ENCODE assay signal across 23 cellular contexts in the genomic region with DNA sequence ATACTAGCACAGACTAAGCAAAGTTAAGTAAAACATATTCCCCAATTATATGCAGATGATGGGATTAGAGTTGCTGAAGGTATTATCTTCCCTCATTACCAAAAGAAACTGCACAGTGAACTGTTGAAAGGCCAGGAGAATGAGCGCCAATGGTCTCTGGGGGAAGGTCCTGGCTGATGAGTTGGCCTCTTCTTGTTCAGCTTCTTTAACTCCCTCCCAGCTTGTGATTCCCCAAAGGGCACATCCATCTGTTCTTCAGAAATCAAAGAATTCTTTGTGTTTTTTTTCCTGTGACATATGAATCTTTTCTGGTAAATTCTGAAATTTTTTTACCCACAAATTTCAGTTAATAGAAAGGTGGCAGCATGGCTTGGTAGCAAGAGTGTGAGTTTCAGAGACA.
"Had no signal": no experiment of that assay in that cellular context is flagged by ENCODE, and none has a peak within 500 bp of the region (broad histone marks: within the 10 kb centered on the region; RNA-seq: fewer than 3 reads in every experiment).

No MANE protein-coding gene starts in this region.

- H3K27me3 Mint-ChIP-seq: activated B cell treated with CpG ODN at 0.5 μM for 24 hours; activated CD4-positive, alpha-beta memory T cell treated with anti-CD3 and anti-CD28 coated beads for 36 hours; activated CD4-positive, alpha-beta T cell treated with anti-CD3 and anti-CD28 coated beads, Interleukin-2, amount 10 ng/mL, durations not matched to agents 24 days and 14 days; activated naive CD8-positive, alpha-beta T cell treated with anti-CD3 and anti-CD28 coated beads, Interleukin-2, amount 50 U/mL, for 24 hours; brain; T-helper 17 cell had no signal

- H3K4me3 Mint-ChIP-seq: activated B cell treated with CpG ODN at 0.5 μM for 24 hours; activated CD4-positive, alpha-beta memory T cell treated with anti-CD3 and anti-CD28 coated beads for 36 hours; activated CD4-positive, alpha-beta T cell treated with anti-CD3 and anti-CD28 coated beads, Interleukin-2, amount 10 ng/mL, durations not matched to agents 24 days and 14 days; activated naive CD8-positive, alpha-beta T cell treated with anti-CD3 and anti-CD28 coated beads, Interleukin-2, amount 50 U/mL, for 24 hours; activated T-cell treated with anti-CD3 and anti-CD28 coated beads, Interleukin-2, amount 50 U/mL, for 4 hours; brain; T-helper 17 cell had no signal

- ATAC-seq: activated naive CD4-positive, alpha-beta T cell treated with anti-CD3 and anti-CD28 coated beads, Interleukin-2, amount 50 U/mL, for 72 hours; activated naive CD8-positive, alpha-beta T cell treated with anti-CD3 and anti-CD28 coated beads, Interleukin-2, amount 50 U/mL, for 24 hours; activated T-cell treated with anti-CD3 and anti-CD28 coated beads, Interleukin-2, amount 50 U/mL, for 4 hours; HepG2; PC-3; T-helper 17 cell had no signal

- H3K36me3 Mint-ChIP-seq: activated CD4-positive, alpha-beta memory T cell treated with anti-CD3 and anti-CD28 coated beads for 36 hours had no signal

- DNase-seq: activated B cell treated with CpG ODN at 0.5 μM for 24 hours; activated CD4-positive, alpha-beta memory T cell treated with anti-CD3 and anti-CD28 coated beads for 36 hours; activated CD4-positive, alpha-beta T cell treated with anti-CD3 and anti-CD28 coated beads for 1 hour; activated CD4-positive, alpha-beta T cell treated with anti-CD3 and anti-CD28 coated beads, Interleukin-2, amount 10 ng/mL, durations not matched to agents 24 days and 14 days; activated CD8-positive, alpha-beta memory T cell treated with anti-CD3 and anti-CD28 coated beads for 24 hours; activated effector memory CD4-positive, alpha-beta T cell treated with anti-CD3 and anti-CD28 coated beads, Interleukin-2, amount 50 U/mL, for 16 hours; activated naive CD4-positive, alpha-beta T cell treated with Interleukin-2 at 50 U/mL for 16 hours; activated naive CD8-positive, alpha-beta T cell treated with anti-CD3 and anti-CD28 coated beads, Interleukin-2, amount 50 U/mL, for 24 hours; activated T-cell treated with anti-CD3 and anti-CD28 coated beads, Interleukin-2, amount 50 U/mL, for 4 hours; amniotic stem cell; MV-4-11; NCI-H1092 treated with DMSO at 0.1 percent for 48 hours; NCI-H1417 treated with DMSO at 0.1 percent for 48 hours; NCI-H1694; NCI-H2029; NCI-H526 treated with DMSO at 0.1 percent for 48 hours; PC-3; SIG-M5; T-helper 17 cell; T-helper 9 cell had no signal

- H3K4me1 Mint-ChIP-seq: activated B cell treated with CpG ODN at 0.5 μM for 24 hours; activated CD4-positive, alpha-beta T cell treated with anti-CD3 and anti-CD28 coated beads, Interleukin-2, amount 10 ng/mL, durations not matched to agents 24 days and 14 days; activated naive CD8-positive, alpha-beta T cell treated with anti-CD3 and anti-CD28 coated beads, Interleukin-2, amount 50 U/mL, for 24 hours; brain; T-helper 17 cell had no signal

- H3K9me3 Mint-ChIP-seq: activated CD4-positive, alpha-beta T cell treated with anti-CD3 and anti-CD28 coated beads, Interleukin-2, amount 10 ng/mL, durations not matched to agents 24 days and 14 days had no signal

- H3K27ac Mint-ChIP-seq: activated B cell treated with CpG ODN at 0.5 μM for 24 hours; activated CD4-positive, alpha-beta memory T cell treated with anti-CD3 and anti-CD28 coated beads for 36 hours; activated CD4-positive, alpha-beta T cell treated with anti-CD3 and anti-CD28 coated beads, Interleukin-2, amount 10 ng/mL, durations not matched to agents 24 days and 14 days; activated naive CD4-positive, alpha-beta T cell treated with anti-CD3 and anti-CD28 coated beads, Interleukin-2, amount 50 U/mL, for 72 hours; activated naive CD8-positive, alpha-beta T cell treated with anti-CD3 and anti-CD28 coated beads, Interleukin-2, amount 50 U/mL, for 24 hours; T-helper 17 cell had no signal
